In the genomic region with DNA sequence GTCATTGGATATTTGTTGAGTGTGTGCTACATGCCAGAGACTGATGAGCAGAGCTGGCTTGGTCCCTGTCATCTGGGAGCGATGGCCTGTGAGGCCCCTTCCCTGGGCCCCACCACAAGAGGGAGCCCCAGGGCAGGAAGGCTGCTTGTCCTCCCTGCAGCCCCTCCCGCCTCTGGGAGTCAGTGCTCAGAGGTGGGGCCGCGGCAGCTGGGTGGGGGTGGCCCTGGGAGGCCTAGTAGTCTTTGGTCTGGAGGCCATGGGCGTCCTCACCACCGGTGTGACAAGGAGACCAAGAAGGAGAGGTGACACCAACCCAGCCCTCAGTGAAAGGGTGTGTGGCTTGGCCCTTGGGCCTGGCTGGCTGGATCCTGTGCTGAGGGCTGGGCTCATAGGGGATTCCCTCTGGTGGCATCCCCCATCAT, we compare ENCODE assay signal across 8 cellular contexts.
DNase-seq lines count a peak whose midpoint lies in the region; ATAC-seq and TF ChIP-seq lines count a peak whose summit lies in the region.

No MANE protein-coding gene starts in this region.

- no peaks in the 10 kb centered on the region for H3K36me3 ChIP-seq in breast epithelium

- H3K4me1 Mint-ChIP-seq in MCF 10A (ENCODE audit: insufficient read depth, unreplicated experiment) = no peaks in the 10 kb centered on the region

- TF ChIP-seq POLR2A in breast epithelium (IDR thresholded peaks at IDR 0.05) (no peak), erythroblast (IDR thresholded peaks at IDR 0.05; ENCODE audit: low read length) (no peak)

- no peak overlapping the region for H3K4me3 Mint-ChIP-seq in MCF 10A (ENCODE audit: unreplicated experiment)

- no peaks in the 10 kb centered on the region for H3K27me3 ChIP-seq in breast epithelium

- intact Hi-C loops in MCF 10A (cut with micrococcal nuclease) (loop anchor here (5.0 to 10.0 kb wide), 2 partner anchors 117 to 204 kb away; no protein-coding TSS in a partner anchor), breast epithelium (cut with DNase I; ENCODE audit: low total_unique reads) (no loop called here)

- H3K9me3 Mint-ChIP-seq in MCF 10A (ENCODE audit: unreplicated experiment) = no peaks in the 10 kb centered on the region

- ATAC-seq in stimulated activated naive CD8-positive, alpha-beta T cell treated with anti-CD3 and anti-CD28 coated beads, Interleukin-15, Interleukin-2, amounts not matched to agents 100 U/mL and 50 U/mL, for 24 hours = peak; percentile 40
- ATAC-seq in HG03565 (IDR thresholded peaks at IDR 0.05; ENCODE audit: unreplicated experiment) (no peak), HG02798 (IDR thresholded peaks at IDR 0.05; ENCODE audit: poor library complexity, unreplicated experiment) (no peak)

- POLR2A ChIA-PET in MCF 10A (lab: Yijun Ruan, JAX) = interaction anchor here (0.5 to 0.6 kb wide), 2 partner anchors 29 to 183 kb away, joined by 3 read pairs; no protein-coding TSS in a partner anchor

- DNase-seq in MCF 10A (ENCODE audit: unreplicated experiment) (peak; percentile 38), breast epithelium (ENCODE audit: low spot score in 2 of 2) (no peak), NCI-H69 (lab: John Stamatoyannopoulos, UW) (peak; percentile 81), erythroblast (lab: John Stamatoyannopoulos, UW) (peak; percentile 57 to 61), NCI-H526 (lab: John Stamatoyannopoulos, UW) (no peak)
- DNase-seq in stimulated activated naive CD8-positive, alpha-beta T cell treated with anti-CD3 and anti-CD28 coated beads, Interleukin-15, Interleukin-2, amounts not matched to agents 100 U/mL and 50 U/mL, for 24 hours = peak; percentile 61

- H3K4me1 ChIP-seq in breast epithelium = no peaks in the 10 kb centered on the region

- TF ChIP-seq CTCF in MCF 10A (IDR thresholded peaks at IDR 0.05; ENCODE audit: unreplicated experiment) (peak; percentile 42), breast epithelium (IDR thresholded peaks at IDR 0.05) (no peak)

- H3K27ac Mint-ChIP-seq in MCF 10A (ENCODE audit: low read depth, unreplicated experiment) = no peak overlapping the region

- CTCF ChIA-PET in MCF 10A (lab: Yijun Ruan, JAX) = interaction anchor here (0.6 to 1.8 kb wide), 5 partner anchors 14 to 1028 kb away, joined by 3 to 9 read pairs (median 3); no protein-coding TSS in a partner anchor

- no peaks in the 10 kb centered on the region for H3K27me3 Mint-ChIP-seq in MCF 10A (ENCODE audit: insufficient read depth, unreplicated experiment)

- H3K27ac ChIP-seq in breast epithelium = no peak overlapping the region

- H3K36me3 Mint-ChIP-seq in MCF 10A (ENCODE audit: insufficient read depth, unreplicated experiment) = no peaks in the 10 kb centered on the region

- no peaks in the 10 kb centered on the region for H3K9me3 ChIP-seq in breast epithelium

- H3K4me3 ChIP-seq in breast epithelium = no peak overlapping the region

- no TSS peak for BruUV-seq in MCF 10A (replicated peaks; lab: Mats Ljungman, UMichigan)

Comparison
In these comparisons a context has a peak if more than half of its experiments do, and no peak if none do; other contexts are left out.
1. DNase-seq: peak in MCF 10A (single experiment), NCI-H69 (single experiment), erythroblast (2 of 2) and stimulated activated naive CD8-positive, alpha-beta T cell treated with anti-CD3 and anti-CD28 coated beads, Interleukin-15, Interleukin-2, amounts not matched to agents 100 U/mL and 50 U/mL, for 24 hours (single experiment); none in breast epithelium (0 of 2) and NCI-H526 (0 of 2).